32 cellular contexts compared by ENCODE assay signal in the genomic region with DNA sequence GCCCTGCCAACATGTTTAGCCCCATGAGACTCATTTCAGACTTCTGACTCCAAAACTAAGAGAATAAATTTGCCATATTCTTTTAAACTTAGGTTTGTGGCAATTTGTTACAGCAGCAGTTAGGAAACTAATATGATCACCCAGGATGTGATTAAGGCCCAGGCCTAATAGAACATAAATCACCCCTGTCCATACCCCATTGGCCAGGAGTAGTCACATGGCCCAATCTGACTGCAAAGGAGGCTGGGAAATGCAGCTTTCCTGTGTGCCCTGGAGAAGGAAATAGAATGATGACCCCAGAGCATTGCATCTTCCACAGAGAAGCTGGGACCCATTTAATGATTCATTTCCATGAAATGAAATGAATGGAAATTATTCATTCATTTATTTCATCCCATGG.
DNase-seq lines count a peak whose midpoint lies in the region; ATAC-seq, FAIRE-seq and TF ChIP-seq lines count a peak whose summit lies in the region.
"Had no signal": no experiment of that assay in that cellular context is flagged by ENCODE, and none has a peak within 500 bp of the region (broad histone marks: within the 10 kb centered on the region; RNA-seq: fewer than 3 reads in every experiment).

No MANE protein-coding gene starts in this region.

- H2AFZ ChIP-seq in K562 (ENCODE audit: low read depth, low read length): no peak overlapping the region
- H2AFZ ChIP-seq in osteoblast (ENCODE audit: low read length): no peak overlapping the region

- no peak overlapping the region for H3K27ac Mint-ChIP-seq in WTC11
- H3K27ac Mint-ChIP-seq: B cell; CD14-positive monocyte; CD4-positive, alpha-beta memory T cell; CD4-positive, alpha-beta T cell; CD4-positive, CD25-positive, alpha-beta regulatory T cell; CD8-positive, alpha-beta memory T cell; CD8-positive, alpha-beta T cell had no signal

- TF ChIP-seq RAD21 in K562 (CRISPR knock-in tag; conservative IDR thresholded peaks at IDR 0.05 in 1 of 2, IDR thresholded peaks at IDR 0.05 in 1 of 2): no peak

- H3K4me3 Mint-ChIP-seq in WTC11: no peak overlapping the region
- H3K4me3 Mint-ChIP-seq: B cell; CD14-positive monocyte; CD4-positive, alpha-beta memory T cell; CD4-positive, alpha-beta T cell; CD4-positive, CD25-positive, alpha-beta regulatory T cell; CD8-positive, alpha-beta memory T cell; CD8-positive, alpha-beta T cell had no signal

- H3K9me3 ChIP-seq in K562 (replicated peaks; ENCODE audit: control insufficient read depth, insufficient read depth, low read depth, low read length) (no peaks in the 10 kb centered on the region), osteoblast (ENCODE audit: low read depth, low read length) (no peaks in the 10 kb centered on the region)
- H3K9me3 ChIP-seq: A549, BE2C, Caco-2 had no signal

- H3K36me3 ChIP-seq in K562 (ENCODE audit: control insufficient read depth, insufficient read depth, low read length): no peaks in the 10 kb centered on the region
- H3K36me3 ChIP-seq in osteoblast (ENCODE audit: insufficient read depth, low read length): no peaks in the 10 kb centered on the region
- H3K36me3 ChIP-seq: BE2C; BLaER1; BLaER1 treated with 17β-estradiol and CSF1 and Interleukin-3, amounts not matched to agents 10 nM and 100 nM had no signal

- no peak for FAIRE-seq in K562 (lab: Jason Lieb, UNC)
- FAIRE-seq: A204.1, A549, D721Med had no signal

- TF ChIP-seq CTCF in WTC11 (IDR thresholded peaks at IDR 0.05): no peak
- TF ChIP-seq CTCF in K562 (IDR thresholded peaks at IDR 0.05 in 2 of 3, conservative IDR thresholded peaks at IDR 0.05 in 1 of 3; ENCODE audit: insufficient read depth in 2 of 3, low read depth in 1 of 3, low read length in 3 of 3): no peak
- TF ChIP-seq CTCF in osteoblast (IDR thresholded peaks at IDR 0.05; ENCODE audit: extremely low read depth, low read depth, low read length): no peak

- CTCF ChIA-PET in WTC11 (lab: Charles Lee) (no interaction called here), K562 (lab: Yijun Ruan, JAX; ENCODE audit: low intra/inter-chr PET ratio) (no interaction called here)

- H3K4me3 ChIP-seq in K562 (no peak overlapping the region), osteoblast (ENCODE audit: insufficient read depth, low read length) (no peak overlapping the region)
- H3K4me3 ChIP-seq: A549; BLaER1; BLaER1 treated with 17β-estradiol and CSF1 and Interleukin-3, amounts not matched to agents 10 nM and 100 nM had no signal

- intact Hi-C loops in K562 (cut with micrococcal nuclease): no loop called here

- H3K27me3 ChIP-seq in K562 (ENCODE audit: control insufficient read depth in 2 of 2, insufficient read depth in 2 of 2, low read length in 2 of 2): peaks cover 0 to 14% of the 10 kb centered on the region in 2 experiments; a peak in 2 of 5 replicates
- no peaks in the 10 kb centered on the region for H3K27me3 ChIP-seq in osteoblast (ENCODE audit: insufficient read depth, low read length)
- H3K27me3 ChIP-seq: BE2C; BLaER1; BLaER1 treated with 17β-estradiol and CSF1 and Interleukin-3, amounts not matched to agents 10 nM and 100 nM had no signal

- no peak overlapping the region for H3K27ac ChIP-seq in K562 (ENCODE audit: extremely low read depth, low read depth, low read length)
- H3K27ac ChIP-seq in osteoblast (ENCODE audit: low read depth, low read length): no peak overlapping the region
- H3K27ac ChIP-seq: 22Rv1; A549; BLaER1; BLaER1 treated with 17β-estradiol and CSF1 and Interleukin-3, amounts not matched to agents 10 nM and 100 nM; C4-2B had no signal

- in situ Hi-C loops in K562 (cut with MboI): no loop called here

- ATAC-seq in WTC11 (no peak), K562 (no peak)
- ATAC-seq: A549; CD8-positive, alpha-beta T cell had no signal

- H3K27me3 Mint-ChIP-seq in WTC11 (ENCODE audit: low read depth): peaks cover 36% of the 10 kb centered on the region
- H3K27me3 Mint-ChIP-seq: CD4-positive, CD25-positive, alpha-beta regulatory T cell had no signal

- no peak for TF ChIP-seq POLR2A in K562 (conservative IDR thresholded peaks at IDR 0.05)

- H3K36me3 Mint-ChIP-seq in WTC11: peaks cover 32% of the 10 kb centered on the region
- H3K36me3 Mint-ChIP-seq: CD14-positive monocyte; CD4-positive, alpha-beta memory T cell; CD4-positive, CD25-positive, alpha-beta regulatory T cell; CD8-positive, alpha-beta memory T cell; CD8-positive, alpha-beta T cell had no signal

- no TSS peak for BruUV-seq in K562 (replicated peaks; lab: Mats Ljungman, UMichigan)

- peaks cover 13% of the 10 kb centered on the region for H3K4me1 Mint-ChIP-seq in WTC11
- H3K4me1 Mint-ChIP-seq: B cell; CD14-positive monocyte; CD8-positive, alpha-beta memory T cell had no signal

- H3K79me2 ChIP-seq in K562 (ENCODE audit: control insufficient read depth, insufficient read depth, low read length) (no peaks in the 10 kb centered on the region), osteoblast (ENCODE audit: insufficient read depth, low read length) (no peaks in the 10 kb centered on the region)

- TF ChIP-seq EP300 in K562 (IDR thresholded peaks at IDR 0.05; ENCODE audit: low read length): no peak

- no peaks in the 10 kb centered on the region for H3K9me1 ChIP-seq in K562 (ENCODE audit: control insufficient read depth, insufficient read depth, low read length)

- H4K20me1 ChIP-seq in K562 (replicated peaks; ENCODE audit: control insufficient read depth, insufficient read depth, low read length) (no peaks in the 10 kb centered on the region), osteoblast (ENCODE audit: insufficient read depth, low read length) (no peaks in the 10 kb centered on the region)
- H4K20me1 ChIP-seq: BLaER1; BLaER1 treated with 17β-estradiol and CSF1 and Interleukin-3, amounts not matched to agents 10 nM and 100 nM had no signal

- H3K4me2 ChIP-seq in K562 (ENCODE audit: insufficient read depth, low read length) (no peak overlapping the region), osteoblast (ENCODE audit: insufficient read depth, low read length) (no peak overlapping the region)
- H3K4me2 ChIP-seq: A549; BLaER1; BLaER1 treated with 17β-estradiol and CSF1 and Interleukin-3, amounts not matched to agents 10 nM and 100 nM had no signal

- H3K9ac ChIP-seq in K562 (ENCODE audit: insufficient read depth in 1 of 2, low read depth in 2 of 2, low read length in 2 of 2): no peak overlapping the region
- H3K9ac ChIP-seq: BLaER1; BLaER1 treated with 17β-estradiol and CSF1 and Interleukin-3, amounts not matched to agents 10 nM and 100 nM had no signal

- peaks cover 0 to 8% of the 10 kb centered on the region in 2 experiments; a peak in 4 of 5 replicates for H3K4me1 ChIP-seq in K562 (replicated peaks in 1 of 2; ENCODE audit: control insufficient read depth in 2 of 2, insufficient read depth in 2 of 2, low read length in 2 of 2)
- no peaks in the 10 kb centered on the region for H3K4me1 ChIP-seq in osteoblast (ENCODE audit: insufficient read depth, low read length)
- H3K4me1 ChIP-seq: A549, BE2C, Caco-2 had no signal

- POLR2A ChIA-PET in WTC11 (lab: Charles Lee): no interaction called here
- POLR2A ChIA-PET in K562 (lab: Yijun Ruan, JAX): interaction anchor here (0.6 kb wide), 1 partner anchor 456 kb away, joined by 4 read pairs; no protein-coding TSS in a partner anchor

- DNase-seq in WTC11 (ENCODE audit: low spot score) (no peak), K562 (ENCODE audit: extremely low read depth in 1 of 4, low spot score in 3 of 4) (peak in 2 of 4 experiments; percentile 49 to 53), osteoblast (ENCODE audit: insufficient read length, low spot score, missing footprints) (no peak), DMS 273 treated with DMSO at 0.1 percent for 48 hours (lab: John Stamatoyannopoulos, UW) (no peak)
- DNase-seq: 8988T; ACHN; AML-193; BE2C; C1 segment of cervical spinal cord; Caco-2; Calu3; CD4-positive, alpha-beta memory T cell; CD4-positive, alpha-beta T cell; CD4-positive, CD25-positive, alpha-beta regulatory T cell; CD8-positive, alpha-beta memory T cell; CD8-positive, alpha-beta T cell; COR-L47; DMS153; DMS53; DMS79; DMS79 treated with DMSO at 0.1 percent for 48 hours; DND-41; EL had no signal

- H3K9me3 Mint-ChIP-seq in WTC11: peaks cover 32% of the 10 kb centered on the region

TF ChIP-seq in WTC11, 78 proteins besides CTCF, POLR2A, EP300 and RAD21 (continues in another document):
- TF ChIP-seq ESRRA (CRISPR knock-in tag; IDR thresholded peaks at IDR 0.05; ENCODE audit: borderline replicate concordance): no peak
- TF ChIP-seq TCF7 (CRISPR knock-in tag; IDR thresholded peaks at IDR 0.05; ENCODE audit: low read depth): no peak
- TF ChIP-seq ZNF423 (CRISPR knock-in tag; IDR thresholded peaks at IDR 0.05): no peak

TF ChIP-seq in K562, 482 proteins besides CTCF, POLR2A, EP300 and RAD21 (continues in another document):
- TF ChIP-seq HINFP (tag; conservative IDR thresholded peaks at IDR 0.05; ENCODE audit: low read depth): no peak
- TF ChIP-seq ZNF408 (CRISPR knock-in tag; IDR thresholded peaks at IDR 0.05; ENCODE audit: low read depth): no peak
- 0 out of 2 replicates have a peak, but pooled peaks have one; percentile 15 for TF ChIP-seq ZNF143 (CRISPR knock-in tag; IDR thresholded peaks at IDR 0.05)
- no peak for TF ChIP-seq SAFB2 (IDR thresholded peaks at IDR 0.05; ENCODE audit: borderline replicate concordance, low read depth, low read length, severe bottlenecking)
- TF ChIP-seq, protein P1, sequence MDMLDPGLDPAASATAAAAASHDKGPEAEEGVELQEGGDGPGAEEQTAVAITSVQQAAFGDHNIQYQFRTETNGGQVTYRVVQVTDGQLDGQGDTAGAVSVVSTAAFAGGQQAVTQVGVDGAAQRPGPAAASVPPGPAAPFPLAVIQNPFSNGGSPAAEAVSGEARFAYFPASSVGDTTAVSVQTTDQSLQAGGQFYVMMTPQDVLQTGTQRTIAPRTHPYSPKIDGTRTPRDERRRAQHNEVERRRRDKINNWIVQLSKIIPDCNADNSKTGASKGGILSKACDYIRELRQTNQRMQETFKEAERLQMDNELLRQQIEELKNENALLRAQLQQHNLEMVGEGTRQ (CRISPR knock-in tag; IDR thresholded peaks at IDR 0.05): peak; percentile 64
- no peak for TF ChIP-seq EZH2 (IDR thresholded peaks at IDR 0.05; ENCODE audit: borderline replicate concordance, low read depth, low read length)
